ENCODE assay signal across 24 cellular contexts in the genomic region with DNA sequence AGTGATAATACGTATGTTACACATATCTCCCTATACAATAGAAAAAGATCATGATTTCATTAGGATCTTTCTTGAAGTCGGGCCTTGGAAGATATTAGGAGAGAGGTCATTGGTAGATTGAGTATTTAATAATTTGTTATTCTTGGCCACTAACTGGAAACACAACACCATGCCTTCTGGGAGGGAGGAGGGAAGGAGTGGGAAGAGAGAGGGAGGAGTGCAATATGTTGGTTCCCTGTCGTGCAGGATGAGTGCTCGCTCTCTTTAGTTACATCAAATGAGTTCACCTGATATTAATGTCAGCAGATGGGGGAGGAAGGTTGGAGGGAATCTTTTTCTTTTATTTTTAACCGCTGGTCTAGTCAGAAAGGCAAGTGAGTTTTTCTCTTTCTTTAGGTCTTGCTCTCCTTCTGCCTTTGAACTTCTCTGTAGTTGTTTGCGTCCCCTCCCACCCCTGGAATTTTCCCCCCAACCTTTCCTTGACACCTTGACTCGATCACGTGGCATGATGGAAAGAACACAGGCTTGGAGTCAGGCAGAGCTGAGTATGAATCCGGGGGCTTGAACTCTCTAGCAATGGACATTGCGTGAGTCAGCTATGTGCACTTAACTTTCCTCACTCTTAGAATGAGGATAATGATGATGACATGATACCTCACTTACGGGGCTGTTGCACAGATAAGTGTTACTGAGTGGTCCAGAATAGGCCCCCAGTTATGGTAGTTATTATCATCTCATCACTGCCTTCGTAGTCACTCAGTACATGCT. TPM values are rescaled to one million over a fixed set of nuclear protein-coding genes. Genes with fewer than 3 reads are reported as not detected.
A peak's percentile ranks its signal among the peaks of the same experiment; 100 is the strongest.
DNase-seq lines count a peak whose midpoint lies in the region; ATAC-seq and TF ChIP-seq lines count a peak whose summit lies in the region.
"Had no signal": no experiment of that assay in that cellular context is flagged by ENCODE, and none has a peak within 500 bp of the region (broad histone marks: within the 10 kb centered on the region; RNA-seq: fewer than 3 reads in every experiment).

No MANE protein-coding gene starts in this region.

- peak overlapping the region; percentile 93 for H3K9ac ChIP-seq in adipocyte (ENCODE audit: low read length)

- ATAC-seq in heart left ventricle (peak in 3 of 4 donors; percentile 15 to 38 (median 30)), WTC11 (no peak), HG02885 (IDR thresholded peaks at IDR 0.05; ENCODE audit: poor library complexity, unreplicated experiment) (no peak), HG02623 (IDR thresholded peaks at IDR 0.05; ENCODE audit: unreplicated experiment) (no peak)
- ATAC-seq: activated CD8-positive, alpha-beta memory T cell treated with anti-CD3 and anti-CD28 coated beads, Interleukin-2, amount 10 ng/mL, durations not matched to agents 7 days and 5 days; GM12878; stimulated activated naive CD8-positive, alpha-beta T cell treated with anti-CD3 and anti-CD28 coated beads, Interleukin-15, amount 100 ng/mL, for 72 hours had no signal

- H3K27me3 ChIP-seq in adipocyte (replicated peaks; ENCODE audit: control insufficient read depth, insufficient read depth, low read length) = no peaks in the 10 kb centered on the region
- H3K27me3 ChIP-seq in heart left ventricle = peaks cover 0 to 6% (median 0%) of the 10 kb centered on the region in 9 donors
- peaks cover 6% of the 10 kb centered on the region for H3K27me3 ChIP-seq in osteoblast (ENCODE audit: insufficient read depth, low read length)

- TF ChIP-seq CTCF in Calu3 (IDR thresholded peaks at IDR 0.05; ENCODE audit: unreplicated experiment) = no peak
- no peak for TF ChIP-seq CTCF in heart left ventricle (IDR thresholded peaks at IDR 0.05)
- no peak for TF ChIP-seq CTCF in osteoblast (IDR thresholded peaks at IDR 0.05; ENCODE audit: extremely low read depth, low read depth, low read length)
- no peak for TF ChIP-seq CTCF in WTC11 (IDR thresholded peaks at IDR 0.05)

- BruUV-seq in Calu3 (replicated peaks; lab: Mats Ljungman, UMichigan) = no TSS peak

- H3K4me1 Mint-ChIP-seq in Calu3 (ENCODE audit: low read depth, unreplicated experiment) = no peaks in the 10 kb centered on the region
- peaks cover 4% of the 10 kb centered on the region for H3K4me1 Mint-ChIP-seq in WTC11
- H3K4me1 Mint-ChIP-seq: CD14-positive monocyte; central memory CD8-positive, alpha-beta T cell had no signal

- no peaks in the 10 kb centered on the region for H3K9me3 ChIP-seq in adipocyte (ENCODE audit: control insufficient read depth, low read length)
- H3K9me3 ChIP-seq in heart left ventricle = no peaks in the 10 kb centered on the region
- H3K9me3 ChIP-seq in osteoblast (ENCODE audit: low read depth, low read length) = no peaks in the 10 kb centered on the region
- H3K9me3 ChIP-seq: esophagus muscularis mucosa, lower lobe of right lung, pancreas had no signal

- no peak for DNase-seq in Calu3
- DNase-seq in adipocyte (ENCODE audit: low read depth) = no peak
- DNase-seq in heart left ventricle = peak in 2 of 5 donors; percentile 20 to 39
- DNase-seq in osteoblast (ENCODE audit: insufficient read length, low spot score, missing footprints) = peak; percentile 47
- DNase-seq in WTC11 (ENCODE audit: low spot score) = no peak
- DNase-seq in C1 segment of cervical spinal cord (lab: John Stamatoyannopoulos, UW) = no peak
- DNase-seq: ACHN; activated CD8-positive, alpha-beta memory T cell treated with anti-CD3 and anti-CD28 coated beads, Interleukin-2, amount 10 ng/mL, durations not matched to agents 7 days and 5 days; effector CD4-positive, alpha-beta T cell; H9; lower lobe of right lung; NCI-H187 treated with DMSO at 0.1 percent for 48 hours; pancreas; stimulated activated CD4-positive, alpha-beta T cell treated with anti-CD3 and anti-CD28 coated beads, Interleukin-2, amount 100 ng/mL, for 48 hours; stimulated activated naive CD8-positive, alpha-beta T cell treated with anti-CD3 and anti-CD28 coated beads, Interleukin-15, amount 100 ng/mL, for 72 hours had no signal

- H3K27me3 Mint-ChIP-seq in Calu3 (ENCODE audit: unreplicated experiment) (peaks cover 13% of the 10 kb centered on the region), WTC11 (ENCODE audit: low read depth) (peaks cover 66% of the 10 kb centered on the region)

- H3K36me3 ChIP-seq in adipocyte (ENCODE audit: control insufficient read depth, insufficient read depth, low read length, severe bottlenecking) = peaks cover 33% of the 10 kb centered on the region
- peaks cover 0 to 4% (median 0%) of the 10 kb centered on the region in 9 donors for H3K36me3 ChIP-seq in heart left ventricle
- no peaks in the 10 kb centered on the region for H3K36me3 ChIP-seq in osteoblast (ENCODE audit: insufficient read depth, low read length)
- H3K36me3 ChIP-seq: lower lobe of right lung, pancreas had no signal

- H3K4me3 ChIP-seq in adipocyte (ENCODE audit: low read length) (peak overlapping the region; percentile 87), heart left ventricle (peak overlapping the region in 1 of 12 donors; percentile 1), osteoblast (ENCODE audit: insufficient read depth, low read length) (no peak overlapping the region)
- H3K4me3 ChIP-seq: GM12878, lower lobe of right lung, pancreas, skin epidermis had no signal

- no peak overlapping the region for H3K4me2 ChIP-seq in osteoblast (ENCODE audit: insufficient read depth, low read length)

- H3K4me1 ChIP-seq in adipocyte (ENCODE audit: control insufficient read depth, insufficient read depth, low read length) (peaks cover 82% of the 10 kb centered on the region), heart left ventricle (peaks cover 0 to 90% (median 67%) of the 10 kb centered on the region in 12 donors), osteoblast (ENCODE audit: insufficient read depth, low read length) (peaks cover 15% of the 10 kb centered on the region)

- H2AFZ ChIP-seq in osteoblast (ENCODE audit: low read length) = no peak overlapping the region

- peaks cover 3% of the 10 kb centered on the region for H4K20me1 ChIP-seq in osteoblast (ENCODE audit: insufficient read depth, low read length)

- H3K79me2 ChIP-seq in osteoblast (ENCODE audit: insufficient read depth, low read length) = no peaks in the 10 kb centered on the region

- peak overlapping the region in 11 of 12 donors; percentile 65 to 91 (median 81) for H3K27ac ChIP-seq in heart left ventricle
- H3K27ac ChIP-seq in osteoblast (ENCODE audit: low read depth, low read length) = no peak overlapping the region
- H3K27ac ChIP-seq: pancreas had no signal

- H3K9me3 Mint-ChIP-seq in Calu3 (ENCODE audit: low read depth, unreplicated experiment) (no peaks in the 10 kb centered on the region), WTC11 (no peaks in the 10 kb centered on the region)
- H3K9me3 Mint-ChIP-seq: central memory CD8-positive, alpha-beta T cell; IgD-negative memory B cell; stimulated activated naive CD8-positive, alpha-beta T cell treated with anti-CD3 and anti-CD28 coated beads, Interleukin-15, amount 100 ng/mL, for 72 hours had no signal

- H3K4me3 Mint-ChIP-seq in Calu3 (ENCODE audit: low read depth, unreplicated experiment) = no peak overlapping the region
- H3K4me3 Mint-ChIP-seq in WTC11 = no peak overlapping the region
- H3K4me3 Mint-ChIP-seq: activated CD8-positive, alpha-beta memory T cell treated with anti-CD3 and anti-CD28 coated beads, Interleukin-2, amount 10 ng/mL, durations not matched to agents 7 days and 5 days; CD14-positive monocyte; central memory CD8-positive, alpha-beta T cell; H9; stimulated activated naive CD8-positive, alpha-beta T cell treated with anti-CD3 and anti-CD28 coated beads, Interleukin-15, amount 100 ng/mL, for 72 hours had no signal

- intact Hi-C loops in Calu3 (cut with micrococcal nuclease; ENCODE audit: unreplicated experiment) = loop anchor here (5.0 kb wide), 1 partner anchor 393 kb away; no protein-coding TSS in a partner anchor
- intact Hi-C loops in heart left ventricle (cut with DNase I) = loop anchor here in 8 of 10 donors (2.0 to 10.0 kb wide), 15 partner anchors 22 to 408 kb away; no protein-coding TSS in a partner anchor

- peaks cover 4% of the 10 kb centered on the region for H3K36me3 Mint-ChIP-seq in Calu3 (ENCODE audit: insufficient read depth, unreplicated experiment)
- H3K36me3 Mint-ChIP-seq in WTC11 = no peaks in the 10 kb centered on the region
- H3K36me3 Mint-ChIP-seq: activated CD8-positive, alpha-beta memory T cell treated with anti-CD3 and anti-CD28 coated beads, Interleukin-2, amount 10 ng/mL, durations not matched to agents 7 days and 5 days had no signal

- CTCF ChIA-PET in Calu3 (lab: Charles Lee) (interaction anchor here (0.7 to 0.8 kb wide), 2 partner anchors 242 to 370 kb away, joined by 3 read pairs; no protein-coding TSS in a partner anchor), WTC11 (lab: Charles Lee) (interaction anchor here (0.8 kb wide), 1 partner anchor 19 kb away, joined by 3 read pairs; no protein-coding TSS in a partner anchor)

- H3K27ac Mint-ChIP-seq in Calu3 (ENCODE audit: unreplicated experiment) (peak overlapping the region; percentile 38), WTC11 (no peak overlapping the region)
- H3K27ac Mint-ChIP-seq: activated CD8-positive, alpha-beta memory T cell treated with anti-CD3 and anti-CD28 coated beads, Interleukin-2, amount 10 ng/mL, durations not matched to agents 7 days and 5 days; H9; IgD-negative memory B cell; stimulated activated naive CD8-positive, alpha-beta T cell treated with anti-CD3 and anti-CD28 coated beads, Interleukin-15, amount 100 ng/mL, for 72 hours had no signal

- WGBS in heart left ventricle, 4 donors = 39 to 47% (median 42%) methylated on average over 12 of the region's 12 CpGs

- TF ChIP-seq POLR2A in heart left ventricle (IDR thresholded peaks at IDR 0.05) = no peak

- POLR2A ChIA-PET in WTC11 (lab: Charles Lee) = no interaction called here

TF ChIP-seq in WTC11, 78 proteins besides CTCF, POLR2A, EP300 and RAD21 (continues in another document):
- TF ChIP-seq GTF2I (CRISPR knock-in tag; conservative IDR thresholded peaks at IDR 0.05) (no peak), TEAD1 (CRISPR knock-in tag; IDR thresholded peaks at IDR 0.05) (no peak)

RNA-seq across cellular contexts. Expression of a gene that starts 6.2 kb away (rescaled TPM):
- total RNA-seq in Calu3 (2022) = 0.47 and 0.83 TPM in 2 replicates
- 10 to 100 TPM in 8 of 9 donors, 1 to 10 TPM in 1; 5.3 to 36.5 (median 16.7) TPM for total RNA-seq in heart left ventricle
- polyA plus RNA-seq in heart left ventricle = 10 to 100 TPM; 11.4 to 71.0 TPM
- total RNA-seq in osteoblast = 2.1 and 4.3 TPM in 2 replicates
- total RNA-seq in WTC11 (2021) = 3.1 to 3.7 TPM (median 3.2 TPM) in 3 replicates
- total RNA-seq: activated CD8-positive, alpha-beta memory T cell treated with anti-CD3 and anti-CD28 coated beads, Interleukin-2, amount 10 ng/mL, durations not matched to agents 7 days and 5 days; GM12878 had no signal
- polyA plus RNA-seq: CD14-positive monocyte, GM12878, IgD-negative memory B cell had no signal

RNA-seq across cellular contexts. Expression of a gene that starts 26.3 kb away (rescaled TPM):
- not detected in 2 replicates for total RNA-seq in Calu3 (2022)
- 1 to 10 TPM in 4 of 9 donors, under 1 TPM in 5; 0.12 to 2.8 (median 0.87) TPM for total RNA-seq in heart left ventricle
- polyA plus RNA-seq in heart left ventricle = 1 to 10 TPM in 1 of 2 donors, under 1 TPM in 1; 0.30 to 1.7 TPM
- total RNA-seq in osteoblast = under 0.01 TPM in 1 of 2 replicates, not detected in the other
- total RNA-seq in WTC11 (2021) = 9.9 to 10.4 TPM (median 10.2 TPM) in 3 replicates
- total RNA-seq: activated CD8-positive, alpha-beta memory T cell treated with anti-CD3 and anti-CD28 coated beads, Interleukin-2, amount 10 ng/mL, durations not matched to agents 7 days and 5 days; GM12878; RPMI7951 had no signal
- polyA plus RNA-seq: CD14-positive monocyte, GM12878, IgD-negative memory B cell had no signal

Comparison
In these comparisons a context has a peak if more than half of its experiments do, and no peak if none do; other contexts are left out.
1. ATAC-seq: peak in heart left ventricle (3 of 4); none in WTC11 (single experiment), HG02885 (single experiment) and HG02623 (single experiment).